ENCODE assay signal across 1 cellular context in genomic region chr9:98087420-98088354, GRCh38.
TF ChIP-seq lines count a peak whose summit lies in the region.

No MANE protein-coding gene starts in this region.

TF ChIP-seq in WTC11, 78 proteins besides CTCF, POLR2A, EP300 and RAD21 (continued from another document and continues in another):
- TF ChIP-seq, protein P1, sequence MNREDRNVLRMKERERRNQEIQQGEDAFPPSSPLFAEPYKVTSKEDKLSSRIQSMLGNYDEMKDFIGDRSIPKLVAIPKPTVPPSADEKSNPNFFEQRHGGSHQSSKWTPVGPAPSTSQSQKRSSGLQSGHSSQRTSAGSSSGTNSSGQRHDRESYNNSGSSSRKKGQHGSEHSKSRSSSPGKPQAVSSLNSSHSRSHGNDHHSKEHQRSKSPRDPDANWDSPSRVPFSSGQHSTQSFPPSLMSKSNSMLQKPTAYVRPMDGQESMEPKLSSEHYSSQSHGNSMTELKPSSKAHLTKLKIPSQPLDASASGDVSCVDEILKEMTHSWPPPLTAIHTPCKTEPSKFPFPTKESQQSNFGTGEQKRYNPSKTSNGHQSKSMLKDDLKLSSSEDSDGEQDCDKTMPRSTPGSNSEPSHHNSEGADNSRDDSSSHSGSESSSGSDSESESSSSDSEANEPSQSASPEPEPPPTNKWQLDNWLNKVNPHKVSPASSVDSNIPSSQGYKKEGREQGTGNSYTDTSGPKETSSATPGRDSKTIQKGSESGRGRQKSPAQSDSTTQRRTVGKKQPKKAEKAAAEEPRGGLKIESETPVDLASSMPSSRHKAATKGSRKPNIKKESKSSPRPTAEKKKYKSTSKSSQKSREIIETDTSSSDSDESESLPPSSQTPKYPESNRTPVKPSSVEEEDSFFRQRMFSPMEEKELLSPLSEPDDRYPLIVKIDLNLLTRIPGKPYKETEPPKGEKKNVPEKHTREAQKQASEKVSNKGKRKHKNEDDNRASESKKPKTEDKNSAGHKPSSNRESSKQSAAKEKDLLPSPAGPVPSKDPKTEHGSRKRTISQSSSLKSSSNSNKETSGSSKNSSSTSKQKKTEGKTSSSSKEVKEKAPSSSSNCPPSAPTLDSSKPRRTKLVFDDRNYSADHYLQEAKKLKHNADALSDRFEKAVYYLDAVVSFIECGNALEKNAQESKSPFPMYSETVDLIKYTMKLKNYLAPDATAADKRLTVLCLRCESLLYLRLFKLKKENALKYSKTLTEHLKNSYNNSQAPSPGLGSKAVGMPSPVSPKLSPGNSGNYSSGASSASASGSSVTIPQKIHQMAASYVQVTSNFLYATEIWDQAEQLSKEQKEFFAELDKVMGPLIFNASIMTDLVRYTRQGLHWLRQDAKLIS (CRISPR knock-in tag; IDR thresholded peaks at IDR 0.05; ENCODE audit: borderline replicate concordance): no peak; the same call in 1 of the 2 replicates
- TF ChIP-seq PRDM15 (CRISPR knock-in tag; IDR thresholded peaks at IDR 0.05) (0 out of 2 replicates have a peak, but pooled peaks have one; percentile 7), NR3C1 (CRISPR knock-in tag; conservative IDR thresholded peaks at IDR 0.05; ENCODE audit: low read depth) (no peak), JUN (CRISPR knock-in tag; IDR thresholded peaks at IDR 0.05) (peak; percentile 92; the same call in 1 of the 2 replicates), KAT7 (CRISPR knock-in tag; IDR thresholded peaks at IDR 0.05; ENCODE audit: borderline replicate concordance) (peak; percentile 89; the same call in 1 of the 2 replicates), TEAD1 (CRISPR knock-in tag; IDR thresholded peaks at IDR 0.05) (peak; percentile 96), MLX (CRISPR knock-in tag; IDR thresholded peaks at IDR 0.05) (no peak; the same call in 1 of the 2 replicates), ATF1 (CRISPR knock-in tag; IDR thresholded peaks at IDR 0.05) (peak; percentile 67), ETV6 (CRISPR knock-in tag; IDR thresholded peaks at IDR 0.05) (peak; percentile 99), GRHL2 (CRISPR knock-in tag; IDR thresholded peaks at IDR 0.05; ENCODE audit: insufficient replicate concordance, severe bottlenecking) (no peak), SOX15 (CRISPR knock-in tag; IDR thresholded peaks at IDR 0.05) (no peak), FOXP4 (CRISPR knock-in tag; IDR thresholded peaks at IDR 0.05) (peak; percentile 99), JAZF1 (CRISPR knock-in tag; IDR thresholded peaks at IDR 0.05) (no peak), GABPB1 (CRISPR knock-in tag; IDR thresholded peaks at IDR 0.05) (no peak), ZNF671 (CRISPR knock-in tag; IDR thresholded peaks at IDR 0.05) (no peak), EMX1 (CRISPR knock-in tag; IDR thresholded peaks at IDR 0.05) (no peak), CBFB (CRISPR knock-in tag; IDR thresholded peaks at IDR 0.05; ENCODE audit: low read depth) (no peak), IRF1 (CRISPR knock-in tag; IDR thresholded peaks at IDR 0.05) (peak; percentile 97), SMAD3 (CRISPR knock-in tag; IDR thresholded peaks at IDR 0.05; ENCODE audit: borderline replicate concordance) (peak; percentile 83; the same call in 1 of the 2 replicates), FOXJ3 (CRISPR knock-in tag; IDR thresholded peaks at IDR 0.05; ENCODE audit: borderline replicate concordance) (no peak), ZNF263 (CRISPR knock-in tag; IDR thresholded peaks at IDR 0.05; ENCODE audit: low read depth) (no peak), ZNF396 (CRISPR knock-in tag; IDR thresholded peaks at IDR 0.05; ENCODE audit: borderline replicate concordance) (no peak), MYBL2 (CRISPR knock-in tag; IDR thresholded peaks at IDR 0.05) (peak; percentile 88), GTF2I (CRISPR knock-in tag; conservative IDR thresholded peaks at IDR 0.05) (no peak), NFYB (CRISPR knock-in tag; conservative IDR thresholded peaks at IDR 0.05; ENCODE audit: low read depth) (peak; percentile 43; the same call in 1 of the 2 replicates), TP53 (CRISPR knock-in tag; IDR thresholded peaks at IDR 0.05) (peak; percentile 96), CREM (CRISPR knock-in tag; IDR thresholded peaks at IDR 0.05) (no peak; the same call in 1 of the 2 replicates)
- TF ChIP-seq, protein P2, sequence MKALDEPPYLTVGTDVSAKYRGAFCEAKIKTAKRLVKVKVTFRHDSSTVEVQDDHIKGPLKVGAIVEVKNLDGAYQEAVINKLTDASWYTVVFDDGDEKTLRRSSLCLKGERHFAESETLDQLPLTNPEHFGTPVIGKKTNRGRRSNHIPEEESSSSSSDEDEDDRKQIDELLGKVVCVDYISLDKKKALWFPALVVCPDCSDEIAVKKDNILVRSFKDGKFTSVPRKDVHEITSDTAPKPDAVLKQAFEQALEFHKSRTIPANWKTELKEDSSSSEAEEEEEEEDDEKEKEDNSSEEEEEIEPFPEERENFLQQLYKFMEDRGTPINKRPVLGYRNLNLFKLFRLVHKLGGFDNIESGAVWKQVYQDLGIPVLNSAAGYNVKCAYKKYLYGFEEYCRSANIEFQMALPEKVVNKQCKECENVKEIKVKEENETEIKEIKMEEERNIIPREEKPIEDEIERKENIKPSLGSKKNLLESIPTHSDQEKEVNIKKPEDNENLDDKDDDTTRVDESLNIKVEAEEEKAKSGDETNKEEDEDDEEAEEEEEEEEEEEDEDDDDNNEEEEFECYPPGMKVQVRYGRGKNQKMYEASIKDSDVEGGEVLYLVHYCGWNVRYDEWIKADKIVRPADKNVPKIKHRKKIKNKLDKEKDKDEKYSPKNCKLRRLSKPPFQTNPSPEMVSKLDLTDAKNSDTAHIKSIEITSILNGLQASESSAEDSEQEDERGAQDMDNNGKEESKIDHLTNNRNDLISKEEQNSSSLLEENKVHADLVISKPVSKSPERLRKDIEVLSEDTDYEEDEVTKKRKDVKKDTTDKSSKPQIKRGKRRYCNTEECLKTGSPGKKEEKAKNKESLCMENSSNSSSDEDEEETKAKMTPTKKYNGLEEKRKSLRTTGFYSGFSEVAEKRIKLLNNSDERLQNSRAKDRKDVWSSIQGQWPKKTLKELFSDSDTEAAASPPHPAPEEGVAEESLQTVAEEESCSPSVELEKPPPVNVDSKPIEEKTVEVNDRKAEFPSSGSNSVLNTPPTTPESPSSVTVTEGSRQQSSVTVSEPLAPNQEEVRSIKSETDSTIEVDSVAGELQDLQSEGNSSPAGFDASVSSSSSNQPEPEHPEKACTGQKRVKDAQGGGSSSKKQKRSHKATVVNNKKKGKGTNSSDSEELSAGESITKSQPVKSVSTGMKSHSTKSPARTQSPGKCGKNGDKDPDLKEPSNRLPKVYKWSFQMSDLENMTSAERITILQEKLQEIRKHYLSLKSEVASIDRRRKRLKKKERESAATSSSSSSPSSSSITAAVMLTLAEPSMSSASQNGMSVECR (CRISPR knock-in tag; IDR thresholded peaks at IDR 0.05; ENCODE audit: borderline replicate concordance): peak; percentile 96
- TF ChIP-seq, protein P3, sequence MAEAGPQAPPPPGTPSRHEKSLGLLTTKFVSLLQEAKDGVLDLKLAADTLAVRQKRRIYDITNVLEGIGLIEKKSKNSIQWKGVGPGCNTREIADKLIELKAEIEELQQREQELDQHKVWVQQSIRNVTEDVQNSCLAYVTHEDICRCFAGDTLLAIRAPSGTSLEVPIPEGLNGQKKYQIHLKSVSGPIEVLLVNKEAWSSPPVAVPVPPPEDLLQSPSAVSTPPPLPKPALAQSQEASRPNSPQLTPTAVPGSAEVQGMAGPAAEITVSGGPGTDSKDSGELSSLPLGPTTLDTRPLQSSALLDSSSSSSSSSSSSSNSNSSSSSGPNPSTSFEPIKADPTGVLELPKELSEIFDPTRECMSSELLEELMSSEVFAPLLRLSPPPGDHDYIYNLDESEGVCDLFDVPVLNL (CRISPR knock-in tag; IDR thresholded peaks at IDR 0.05; ENCODE audit: borderline replicate concordance, low read depth): peak; percentile 93
- TF ChIP-seq, protein P4, sequence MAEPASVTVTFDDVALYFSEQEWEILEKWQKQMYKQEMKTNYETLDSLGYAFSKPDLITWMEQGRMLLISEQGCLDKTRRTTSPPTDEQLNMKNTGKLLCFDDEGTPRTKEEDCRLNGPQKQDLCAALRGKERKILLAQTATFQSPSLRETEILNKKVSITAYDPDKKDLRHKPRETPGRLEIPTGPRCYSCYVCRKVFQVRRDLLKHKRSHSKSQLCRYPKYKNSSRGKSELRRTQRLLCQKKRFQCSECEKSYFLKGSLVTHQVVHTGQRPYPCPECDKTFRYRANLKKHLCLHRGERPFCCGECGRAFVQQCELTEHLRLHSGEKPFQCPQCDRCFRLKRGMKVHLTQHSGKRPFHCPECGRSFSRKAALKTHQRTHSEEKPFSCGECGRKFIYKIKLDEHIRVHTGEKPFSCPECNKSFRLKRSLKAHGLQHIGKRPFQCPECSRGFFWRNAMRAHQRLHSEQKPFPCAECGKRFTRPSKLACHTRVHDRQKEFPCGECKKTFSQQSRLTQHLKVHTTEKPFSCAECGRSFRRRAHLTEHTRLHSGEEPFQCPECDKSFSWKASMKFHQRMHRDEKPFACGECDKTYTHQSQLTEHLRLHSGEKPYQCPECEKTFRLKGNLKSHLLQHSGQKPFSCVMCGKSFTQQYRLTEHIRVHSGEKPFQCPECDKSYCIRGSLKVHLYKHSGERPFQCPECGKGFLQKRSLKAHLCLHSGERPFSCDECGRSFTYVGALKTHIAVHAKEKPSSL (CRISPR knock-in tag; conservative IDR thresholded peaks at IDR 0.05): no peak
- TF ChIP-seq, protein P5, sequence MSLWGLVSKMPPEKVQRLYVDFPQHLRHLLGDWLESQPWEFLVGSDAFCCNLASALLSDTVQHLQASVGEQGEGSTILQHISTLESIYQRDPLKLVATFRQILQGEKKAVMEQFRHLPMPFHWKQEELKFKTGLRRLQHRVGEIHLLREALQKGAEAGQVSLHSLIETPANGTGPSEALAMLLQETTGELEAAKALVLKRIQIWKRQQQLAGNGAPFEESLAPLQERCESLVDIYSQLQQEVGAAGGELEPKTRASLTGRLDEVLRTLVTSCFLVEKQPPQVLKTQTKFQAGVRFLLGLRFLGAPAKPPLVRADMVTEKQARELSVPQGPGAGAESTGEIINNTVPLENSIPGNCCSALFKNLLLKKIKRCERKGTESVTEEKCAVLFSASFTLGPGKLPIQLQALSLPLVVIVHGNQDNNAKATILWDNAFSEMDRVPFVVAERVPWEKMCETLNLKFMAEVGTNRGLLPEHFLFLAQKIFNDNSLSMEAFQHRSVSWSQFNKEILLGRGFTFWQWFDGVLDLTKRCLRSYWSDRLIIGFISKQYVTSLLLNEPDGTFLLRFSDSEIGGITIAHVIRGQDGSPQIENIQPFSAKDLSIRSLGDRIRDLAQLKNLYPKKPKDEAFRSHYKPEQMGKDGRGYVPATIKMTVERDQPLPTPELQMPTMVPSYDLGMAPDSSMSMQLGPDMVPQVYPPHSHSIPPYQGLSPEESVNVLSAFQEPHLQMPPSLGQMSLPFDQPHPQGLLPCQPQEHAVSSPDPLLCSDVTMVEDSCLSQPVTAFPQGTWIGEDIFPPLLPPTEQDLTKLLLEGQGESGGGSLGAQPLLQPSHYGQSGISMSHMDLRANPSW (CRISPR knock-in tag; conservative IDR thresholded peaks at IDR 0.05; ENCODE audit: low read depth): no peak
